Comparison of ENCODE assay signal across 33 cellular contexts in genomic region chr19:1060689-1061088, GRCh38. TPM values are rescaled to one million over a fixed set of nuclear protein-coding genes. Genes with fewer than 3 reads are reported as not detected.
"Had no signal": no experiment of that assay in that cellular context is flagged by ENCODE, and none has a peak within 500 bp of the region (broad histone marks: within the 10 kb centered on the region; RNA-seq: fewer than 3 reads in every experiment).

No MANE protein-coding gene starts in this region.

- H3K27ac ChIP-seq: left lung, lower lobe of right lung, pancreas, prostate gland, sigmoid colon, stomach, testis, thyroid gland, transverse colon, upper lobe of left lung, vagina had no signal

- H3K27me3 ChIP-seq: left lung, testis, thyroid gland, transverse colon, upper lobe of left lung, vagina had no signal

- H3K9me3 ChIP-seq: pancreas, testis, thyroid gland had no signal

- H3K4me3 ChIP-seq: left lung, lower lobe of right lung, pancreas, prostate gland, sigmoid colon, stomach, testis, thyroid gland, transverse colon, upper lobe of left lung, vagina had no signal

- ATAC-seq: left colon; left lung; lower lobe of right lung; naive thymus-derived CD8-positive, alpha-beta T cell; pancreas; right cardiac atrium; stimulated activated naive B cell treated with anti-CD40 and anti-IgM and Interleukin-4, amounts not matched to agents 10 μg/mL and 1 μg/mL and 100 μg/mL, for 72 hours; stimulated activated naive CD8-positive, alpha-beta T cell treated with anti-CD3 and anti-CD28 coated beads, Interleukin-15, Interleukin-2, amounts not matched to agents 100 U/mL and 50 U/mL, for 24 hours had no signal

- H3K36me3 ChIP-seq: lower lobe of right lung, pancreas, prostate gland, sigmoid colon, thyroid gland, transverse colon had no signal

- DNase-seq: hippocampal formation; kidney; left colon; left lung; lower lobe of right lung; mammary epithelial cell; mesenchymal stem cell; naive thymus-derived CD8-positive, alpha-beta T cell; nucleus accumbens; posterior cingulate gyrus; retina; right cardiac atrium; sigmoid colon; small intestine; stimulated activated CD4-positive, alpha-beta T cell treated with anti-CD3 and anti-CD28 coated beads, Interleukin-1b, Interleukin-23, amount 100 ng/mL, for 48 hours; stimulated activated CD4-positive, alpha-beta T cell treated with anti-CD3 and anti-CD28 coated beads, Interleukin-2, amount 100 ng/mL, for 48 hours; stimulated activated CD4-positive, alpha-beta T cell treated with anti-CD3 and anti-CD28 coated beads, Interleukin-4, amount 100 ng/mL, for 4 hours; stimulated activated CD8-positive, alpha-beta memory T cell treated with anti-CD3 and anti-CD28 coated beads, Interleukin-4, amount 100 ng/mL, for 48 hours; stimulated activated naive B cell treated with anti-CD40 and anti-IgM and Interleukin-4, amounts not matched to agents 10 μg/mL and 1 μg/mL and 100 μg/mL, for 72 hours; stimulated activated naive CD8-positive, alpha-beta T cell treated with anti-CD3 and anti-CD28 coated beads, Interleukin-15, Interleukin-2, amounts not matched to agents 100 U/mL and 50 U/mL, for 24 hours; stomach; testis; thyroid gland; transverse colon had no signal

- FAIRE-seq: kidney, pancreas, small intestine had no signal

- H3K4me1 ChIP-seq: prostate gland, testis had no signal

RNA-seq across cellular contexts. Expression of gene RNU6-2, which starts 39.4 kb away (rescaled TPM):
- total RNA-seq: kidney; left colon; left lung; liver; lower lobe of right lung; mammary epithelial cell; mucosa of gallbladder; naive thymus-derived CD8-positive, alpha-beta T cell; neural crest cell; osteoblast; pancreas; prostate gland; right cardiac atrium; sigmoid colon; stomach; testis; thyroid gland; transverse colon; upper lobe of left lung; urinary bladder; vagina had no signal
- polyA plus RNA-seq: liver; mammary epithelial cell; naive thymus-derived CD8-positive, alpha-beta T cell; pancreas; right cardiac atrium; sigmoid colon; small intestine; stomach; urinary bladder had no signal
